Comparison of ENCODE assay signal across 34 cellular contexts in genomic region chr20:53269380-53269779, GRCh38.
"Had no signal": no experiment of that assay in that cellular context is flagged by ENCODE, and none has a peak within 500 bp of the region (broad histone marks: within the 10 kb centered on the region; RNA-seq: fewer than 3 reads in every experiment).

No MANE protein-coding gene starts in this region.

- H3K27me3 ChIP-seq: MG63 had no signal

- H3K4me3 ChIP-seq: MG63 had no signal

- DNase-seq: Karpas-422, Kasumi-1, MG63, MM.1S, MV-4-11, NCI-H1048, NCI-H1092, NCI-H1092 treated with DMSO at 0.1 percent for 48 hours, NCI-H1105, NCI-H1105 treated with DMSO at 0.1 percent for 48 hours, NCI-H1417, NCI-H1417 treated with DMSO at 0.1 percent for 48 hours, NCI-H1436, NCI-H1436 treated with DMSO at 0.1 percent for 48 hours, NCI-H146, NCI-H1694, NCI-H1694 treated with DMSO at 0.1 percent for 48 hours, NCI-H187, NCI-H187 treated with DMSO at 0.1 percent for 48 hours, NCI-H1930, NCI-H2029, NCI-H2029 treated with DMSO at 0.1 percent for 48 hours, NCI-H2081, NCI-H2081 treated with DMSO at 0.1 percent for 48 hours, NCI-H2107, NCI-H2171, NCI-H2171 treated with DMSO at 0.1 percent for 48 hours, NCI-H2227 treated with DMSO at 0.1 percent for 48 hours, NCI-H226, NCI-H345, NCI-H446, NCI-H446 treated with DMSO at 0.1 percent for 48 hours, NCI-H510A, NCI-H510A treated with DMSO at 0.1 percent for 48 hours had no signal

- H3K9me3 ChIP-seq: MG63 had no signal

- H3K36me3 ChIP-seq: MG63 had no signal
